ENCODE assay signal across 19 cellular contexts in genomic region chr6:150535151-150535816, GRCh38.
DNase-seq lines count a peak whose midpoint lies in the region; TF ChIP-seq lines count a peak whose summit lies in the region.
"Had no signal": no experiment of that assay in that cellular context is flagged by ENCODE, and none has a peak within 500 bp of the region (broad histone marks: within the 10 kb centered on the region; RNA-seq: fewer than 3 reads in every experiment).

No MANE protein-coding gene starts in this region.

- peak; percentile 38 for DNase-seq in DMS53 treated with DMSO at 0.1 percent for 48 hours (lab: John Stamatoyannopoulos, UW; ENCODE audit: unreplicated experiment)
- DNase-seq in NCI-H345 (lab: John Stamatoyannopoulos, UW) = peak; percentile 18
- DNase-seq in NCI-H82 (lab: John Stamatoyannopoulos, UW) = peak; percentile 71
- no peak for DNase-seq in mesenteric fat pad (ENCODE audit: low spot score)
- no peak for DNase-seq in Peyer's patch
- no peak for DNase-seq in hepatocyte (ENCODE audit: low spot score)
- DNase-seq: BE2C, DND-41, GM23248, H9, HFFc6, KG1, NCI-H1105, NCI-H1694, NCI-H2081, NCI-H510A treated with DMSO at 0.1 percent for 48 hours, T-helper 1 cell had no signal

- H3K4me1 Mint-ChIP-seq in nephron = peaks cover 10% of the 10 kb centered on the region
- H3K4me1 Mint-ChIP-seq: H9 had no signal

- no peak overlapping the region for H3K4me3 ChIP-seq in Peyer's patch
- no peak overlapping the region for H3K4me3 ChIP-seq in hepatocyte
- H3K4me3 ChIP-seq: GM23248, SJSA1 had no signal

- H3K36me3 ChIP-seq in Peyer's patch (no peaks in the 10 kb centered on the region), hepatocyte (replicated peaks; ENCODE audit: insufficient read depth, low read depth) (no peaks in the 10 kb centered on the region)
- H3K36me3 ChIP-seq: BE2C, SJSA1 had no signal

- no peak overlapping the region for H3K27ac ChIP-seq in Peyer's patch
- no peak overlapping the region for H3K27ac ChIP-seq in hepatocyte
- H3K27ac ChIP-seq: GM23248, SJSA1 had no signal

- H3K36me3 Mint-ChIP-seq in nephron (ENCODE audit: low read depth) = peaks cover 6% of the 10 kb centered on the region

- no peak overlapping the region for H3K4me3 Mint-ChIP-seq in nephron
- H3K4me3 Mint-ChIP-seq: H9, HFFc6 had no signal

- H3K4me1 ChIP-seq in Peyer's patch = no peaks in the 10 kb centered on the region
- H3K4me1 ChIP-seq in hepatocyte (ENCODE audit: insufficient read depth) = no peaks in the 10 kb centered on the region
- H3K4me1 ChIP-seq: BE2C, SJSA1 had no signal

- H3K27me3 Mint-ChIP-seq in nephron (ENCODE audit: low read depth) = peaks cover 5% of the 10 kb centered on the region

- peaks cover 13% of the 10 kb centered on the region for H3K9me3 Mint-ChIP-seq in nephron

- H3K79me2 ChIP-seq in hepatocyte = no peaks in the 10 kb centered on the region

- H3K4me2 ChIP-seq in hepatocyte = no peak overlapping the region

- no peaks in the 10 kb centered on the region for H4K20me1 ChIP-seq in hepatocyte (ENCODE audit: insufficient read depth, poor library complexity, severe bottlenecking)

- 64% methylated on average over 4 of the region's 4 CpGs for WGBS in hepatocyte (ENCODE audit: low lambda C conversion rate, missing lambda C conversion rate)

- no peak for TF ChIP-seq CTCF in nephron (IDR thresholded peaks at IDR 0.05; ENCODE audit: unreplicated experiment in 3 of 3)
- TF ChIP-seq CTCF in Peyer's patch (IDR thresholded peaks at IDR 0.05) = no peak
- no peak for TF ChIP-seq CTCF in hepatocyte (IDR thresholded peaks at IDR 0.05; ENCODE audit: poor library complexity)

- H3K27me3 ChIP-seq in Peyer's patch = no peaks in the 10 kb centered on the region
- H3K27me3 ChIP-seq in hepatocyte = no peaks in the 10 kb centered on the region
- H3K27me3 ChIP-seq: BE2C, SJSA1 had no signal

- TF ChIP-seq POLR2A in Peyer's patch (IDR thresholded peaks at IDR 0.05) = no peak

- peak overlapping the region in 2 of 3 experiments; percentile 37 to 51 for H3K27ac Mint-ChIP-seq in nephron
- H3K27ac Mint-ChIP-seq: H9, HFFc6 had no signal

- no peaks in the 10 kb centered on the region for H3K9me3 ChIP-seq in Peyer's patch
- no peaks in the 10 kb centered on the region for H3K9me3 ChIP-seq in hepatocyte (ENCODE audit: low read depth)
- H3K9me3 ChIP-seq: BE2C, SJSA1 had no signal

- H3K9me2 ChIP-seq in hepatocyte (replicated peaks; ENCODE audit: insufficient read depth) = no peaks in the 10 kb centered on the region

- H2AFZ ChIP-seq in hepatocyte = no peak overlapping the region
- H2AFZ ChIP-seq: GM23248 had no signal

Comparison
In these comparisons a context has a peak if more than half of its experiments do, and no peak if none do; other contexts are left out.
1. DNase-seq: peak in DMS53 treated with DMSO at 0.1 percent for 48 hours (single experiment), NCI-H345 (single experiment) and NCI-H82 (single experiment); none in mesenteric fat pad (single experiment), Peyer's patch (0 of 3) and hepatocyte (single experiment).